Comparison of ENCODE assay signal across 33 cellular contexts in the genomic region with DNA sequence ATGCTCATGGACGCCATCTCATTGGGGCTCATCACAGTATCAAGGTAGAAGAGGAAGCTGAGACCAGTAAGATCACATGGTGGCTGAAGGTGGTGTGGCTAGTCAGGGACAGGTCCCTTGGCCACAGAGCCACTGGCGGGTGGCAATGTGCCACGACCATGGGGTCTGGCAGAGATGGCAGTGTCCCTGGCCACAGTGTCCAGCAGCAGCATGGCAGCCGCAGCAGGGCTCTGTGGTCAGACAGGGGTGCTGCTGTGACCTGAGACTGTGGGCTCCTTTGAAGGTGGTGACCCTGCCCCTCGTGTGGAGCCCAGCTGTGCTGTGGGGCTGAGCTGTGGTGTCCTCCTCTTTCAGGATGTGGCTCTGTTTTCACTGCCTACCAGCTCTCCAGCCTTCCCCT. TPM values are rescaled to one million over a fixed set of nuclear protein-coding genes. Genes with fewer than 3 reads are reported as not detected.
A peak's percentile ranks its signal among the peaks of the same experiment; 100 is the strongest.
DNase-seq lines count a peak whose midpoint lies in the region; ATAC-seq, FAIRE-seq and TF ChIP-seq lines count a peak whose summit lies in the region.
"Had no signal": no experiment of that assay in that cellular context is flagged by ENCODE, and none has a peak within 500 bp of the region (broad histone marks: within the 10 kb centered on the region; RNA-seq: fewer than 3 reads in every experiment).

No MANE protein-coding gene starts in this region.

- peak overlapping the region; percentile 64 for H3K27ac Mint-ChIP-seq in MCF 10A (ENCODE audit: low read depth, unreplicated experiment)
- H3K27ac Mint-ChIP-seq: activated CD8-positive, alpha-beta T cell treated with anti-CD3 and anti-CD28 coated beads for 36 hours; activated naive CD8-positive, alpha-beta T cell; CD14-positive monocyte had no signal

- H3K36me3 Mint-ChIP-seq in MCF 10A (ENCODE audit: insufficient read depth, unreplicated experiment), result no peaks in the 10 kb centered on the region
- H3K36me3 Mint-ChIP-seq: activated naive CD8-positive, alpha-beta T cell; CD14-positive monocyte had no signal

- H3K9me3 Mint-ChIP-seq in MCF 10A (ENCODE audit: unreplicated experiment), result no peaks in the 10 kb centered on the region
- H3K9me3 Mint-ChIP-seq: activated CD8-positive, alpha-beta T cell treated with anti-CD3 and anti-CD28 coated beads for 36 hours had no signal

- H3K27me3 Mint-ChIP-seq in MCF 10A (ENCODE audit: insufficient read depth, unreplicated experiment), result peaks cover 11% of the 10 kb centered on the region

- H3K4me3 ChIP-seq in lower lobe of right lung (no peak overlapping the region), skeletal muscle satellite cell (ENCODE audit: low read length) (no peak overlapping the region)
- H3K4me3 ChIP-seq: esophagus muscularis mucosa, prostate gland, SK-N-MC, smooth muscle cell had no signal

- no peak overlapping the region for H3K4me2 ChIP-seq in skeletal muscle satellite cell (ENCODE audit: low read length)
- H3K4me2 ChIP-seq: smooth muscle cell had no signal

- POLR2A ChIA-PET in MCF 10A (lab: Yijun Ruan, JAX), result interaction anchor here (0.9 to 1.0 kb wide), 3 partner anchors 8 to 76 kb away, joined by 3 to 4 read pairs (median 4); no protein-coding TSS in a partner anchor

- peaks cover 9% of the 10 kb centered on the region for H3K4me1 ChIP-seq in lower lobe of right lung
- H3K4me1 ChIP-seq in skeletal muscle satellite cell (ENCODE audit: control insufficient read depth, insufficient read depth, low read length), result peaks cover 27% of the 10 kb centered on the region
- peaks cover 3% of the 10 kb centered on the region for H3K4me1 ChIP-seq in foreskin keratinocyte

- ATAC-seq in lower lobe of right lung (no peak), foreskin keratinocyte (no peak)
- ATAC-seq: activated CD8-positive, alpha-beta T cell treated with anti-CD3 and anti-CD28 coated beads for 36 hours had no signal

- TF ChIP-seq POLR2A in GM12891 (IDR thresholded peaks at IDR 0.05; ENCODE audit: low read depth, low read length), result no peak

- H3K9ac ChIP-seq in skeletal muscle satellite cell (ENCODE audit: low read depth, low read length), result peak overlapping the region; percentile 24

- CTCF ChIA-PET in MCF 10A (lab: Yijun Ruan, JAX), result interaction anchor here (0.6 to 2.5 kb wide), 4 partner anchors 17 to 941 kb away, joined by 3 to 7 read pairs (median 5); no protein-coding TSS in a partner anchor

- TF ChIP-seq CTCF in MCF 10A (IDR thresholded peaks at IDR 0.05; ENCODE audit: unreplicated experiment) (no peak), lower lobe of right lung (IDR thresholded peaks at IDR 0.05) (no peak), foreskin keratinocyte (conservative IDR thresholded peaks at IDR 0.05) (no peak), D721Med (IDR thresholded peaks at IDR 0.05; ENCODE audit: insufficient read depth, missing control alignments) (no peak)

- BruUV-seq in MCF 10A (replicated peaks; lab: Mats Ljungman, UMichigan), result no TSS peak

- H3K27me3 ChIP-seq in lower lobe of right lung (ENCODE audit: low read depth), result peaks cover 27% of the 10 kb centered on the region
- peaks cover 17% of the 10 kb centered on the region for H3K27me3 ChIP-seq in skeletal muscle satellite cell (ENCODE audit: control insufficient read depth, insufficient read depth, low read length)
- H3K27me3 ChIP-seq in foreskin keratinocyte, result peaks cover 58% of the 10 kb centered on the region

- H3K36me3 ChIP-seq in lower lobe of right lung, result no peaks in the 10 kb centered on the region
- no peaks in the 10 kb centered on the region for H3K36me3 ChIP-seq in skeletal muscle satellite cell (ENCODE audit: insufficient read depth, low read length)
- H3K36me3 ChIP-seq: esophagus muscularis mucosa, prostate gland had no signal

- no peak overlapping the region for H3K4me3 Mint-ChIP-seq in MCF 10A (ENCODE audit: unreplicated experiment)
- H3K4me3 Mint-ChIP-seq: activated CD8-positive, alpha-beta T cell treated with anti-CD3 and anti-CD28 coated beads for 36 hours; activated naive CD8-positive, alpha-beta T cell; CD14-positive monocyte had no signal

- H3K4me1 Mint-ChIP-seq in MCF 10A (ENCODE audit: insufficient read depth, unreplicated experiment), result peaks cover 6% of the 10 kb centered on the region

- H3K9me3 ChIP-seq in lower lobe of right lung, result peaks cover 2% of the 10 kb centered on the region
- H3K9me3 ChIP-seq in skeletal muscle satellite cell (replicated peaks; ENCODE audit: low read length), result no peaks in the 10 kb centered on the region
- H3K9me3 ChIP-seq: prostate gland had no signal

- DNase-seq in GM12891 (ENCODE audit: insufficient read length, low spot score) (no peak), MCF 10A (ENCODE audit: unreplicated experiment) (no peak), lower lobe of right lung (no peak), foreskin keratinocyte (no peak), NCI-H1417 (lab: John Stamatoyannopoulos, UW) (no peak), D721Med (ENCODE audit: insufficient read length, low spot score) (no peak)
- DNase-seq in activated naive CD4-positive, alpha-beta T cell (lab: John Stamatoyannopoulos, UW), result no peak
- DNase-seq: activated CD4-positive, alpha-beta T cell treated with anti-CD3 and anti-CD28 coated beads for 1 hour; activated CD8-positive, alpha-beta T cell treated with anti-CD3 and anti-CD28 coated beads for 36 hours; activated T-cell treated with anti-CD3 and anti-CD28 coated beads for 4 hours; central memory CD4-positive, alpha-beta T cell; dermis blood vessel endothelial cell; DND-41; foreskin melanocyte; NCI-H187; NCI-H2171 treated with DMSO at 0.1 percent for 48 hours; NCI-H524 treated with DMSO at 0.1 percent for 48 hours; stimulated activated CD4-positive, alpha-beta T cell treated with anti-CD3 and anti-CD28 coated beads, Interleukin-1b, Interleukin-23, amount 100 ng/mL, for 48 hours had no signal

- FAIRE-seq in GM12891 (lab: Jason Lieb, UNC) (peak; percentile 64), D721Med (lab: Jason Lieb, UNC) (no peak)
- FAIRE-seq: GM18507, TTC549 had no signal

- peak overlapping the region; percentile 41 for H3K27ac ChIP-seq in lower lobe of right lung
- H3K27ac ChIP-seq in foreskin keratinocyte, result no peak overlapping the region
- H3K27ac ChIP-seq: esophagus muscularis mucosa, SK-N-MC had no signal

- intact Hi-C loops in MCF 10A (cut with micrococcal nuclease) (no loop called here), lower lobe of right lung (cut with DNase I) (no loop called here)

TF ChIP-seq in GM12891, 5 proteins besides CTCF, POLR2A, EP300 and RAD21:
- TF ChIP-seq POU2F2 (IDR thresholded peaks at IDR 0.05; ENCODE audit: low read depth, low read length), result no peak
- no peak for TF ChIP-seq POLR2AphosphoS5 (IDR thresholded peaks at IDR 0.05; ENCODE audit: low read depth, low read length)
- no peak for TF ChIP-seq TAF1 (IDR thresholded peaks at IDR 0.05; ENCODE audit: low read depth, low read length)
- no peak for TF ChIP-seq PAX5 (IDR thresholded peaks at IDR 0.05; ENCODE audit: insufficient read depth, low read length, severe bottlenecking)
TF ChIP-seq in GM12891: peak in this region for 0.

RNA-seq across cellular contexts. Expression of gene DOK7, which starts 2.2 kb away (rescaled TPM):
- polyA plus RNA-seq in GM12891 (2012; ENCODE audit: low read depth, missing spikeins), result 0.98 TPM
- total RNA-seq in MCF 10A (2022) (1.1 and 5.3 TPM in 2 replicates), lower lobe of right lung (4.0 TPM), foreskin keratinocyte (0.81 and 1.1 TPM in 2 replicates)
- 0.51 and 6.8 TPM in 2 replicates for total RNA-seq in skeletal muscle satellite cell (2012; rRNA removed)
- polyA plus RNA-seq in foreskin keratinocyte, result 0.71 and 1.1 TPM in 2 replicates
- total RNA-seq: activated CD8-positive, alpha-beta T cell treated with anti-CD3 and anti-CD28 coated beads for 36 hours; lung microvascular endothelial cell; RPMI7951; smooth muscle cell; subcutaneous adipose tissue; T-helper 1 cell treated with Interleukin-12 subunit alpha and Interleukin-12 subunit beta and Interleukin-4 antibody, amounts not matched to agents 30 ng/mL and 1 ng/mL, for 36 hours had no signal
- polyA plus RNA-seq: AG04450, CD14-positive monocyte, smooth muscle cell had no signal

RNA-seq across cellular contexts. Expression of gene HGFAC, which starts 19.2 kb away (rescaled TPM):
- not detected for polyA plus RNA-seq in GM12891 (2012; ENCODE audit: low read depth, missing spikeins)
- total RNA-seq in MCF 10A (2022) (0.28 TPM in 1 of 2 replicates, not detected in the other), lower lobe of right lung (1.0 TPM), foreskin keratinocyte (not detected in 2 replicates)
- not detected in 2 replicates for total RNA-seq in skeletal muscle satellite cell (2012; rRNA removed)
- not detected in 2 replicates for polyA plus RNA-seq in foreskin keratinocyte
- total RNA-seq: activated CD8-positive, alpha-beta T cell treated with anti-CD3 and anti-CD28 coated beads for 36 hours; RPMI7951; subcutaneous adipose tissue; T-helper 1 cell treated with Interleukin-12 subunit alpha and Interleukin-12 subunit beta and Interleukin-4 antibody, amounts not matched to agents 30 ng/mL and 1 ng/mL, for 36 hours; ureter had no signal
- polyA plus RNA-seq: AG04450, CD14-positive monocyte, smooth muscle cell had no signal
